In genomic region chr2:57936216-57936615, GRCh38 we compare ENCODE assay signal across 21 cellular contexts.
DNase-seq lines count a peak whose midpoint lies in the region; ATAC-seq lines count a peak whose summit lies in the region.
"Had no signal": no experiment of that assay in that cellular context is flagged by ENCODE, and none has a peak within 500 bp of the region (broad histone marks: within the 10 kb centered on the region; RNA-seq: fewer than 3 reads in every experiment).

No MANE protein-coding gene starts in this region.

- no peaks in the 10 kb centered on the region for H3K9me2 ChIP-seq in GM23248 (ENCODE audit: insufficient read depth)

- no peak overlapping the region for H3K9ac ChIP-seq in GM23248
- no peak overlapping the region for H3K9ac ChIP-seq in adipocyte (ENCODE audit: low read length)
- H3K9ac ChIP-seq: BLaER1 had no signal

- H3K9me3 ChIP-seq in GM23248 (ENCODE audit: low read depth): peaks cover 7% of the 10 kb centered on the region
- peaks cover 34% of the 10 kb centered on the region for H3K9me3 ChIP-seq in adipocyte (ENCODE audit: control insufficient read depth, low read length)

- H3K4me1 ChIP-seq in GM23248 (ENCODE audit: insufficient read depth): peaks cover 17% of the 10 kb centered on the region
- H3K4me1 ChIP-seq in adipocyte (ENCODE audit: control insufficient read depth, insufficient read depth, low read length): no peaks in the 10 kb centered on the region
- H3K4me1 ChIP-seq: BLaER1 had no signal

- H2AFZ ChIP-seq in GM23248: no peak overlapping the region

- H3K27ac ChIP-seq in GM23248: no peak overlapping the region
- H3K27ac ChIP-seq: BLaER1, HL-60 had no signal

- no peak for ATAC-seq in GM21717 (IDR thresholded peaks at IDR 0.05; ENCODE audit: unreplicated experiment)
- ATAC-seq: SK-N-SH treated with all-trans-retinoic acid at 6 μM for 48 hours had no signal

- peak overlapping the region; percentile 20 for H3K4me2 ChIP-seq in GM23248 (ENCODE audit: unreplicated experiment)
- H3K4me2 ChIP-seq: BLaER1 had no signal

- H3K79me2 ChIP-seq in GM23248 (ENCODE audit: insufficient read depth): no peaks in the 10 kb centered on the region

- no peak overlapping the region for H3K4me3 ChIP-seq in GM23248
- no peak overlapping the region for H3K4me3 ChIP-seq in adipocyte (ENCODE audit: low read length)
- H3K4me3 ChIP-seq: BLaER1 had no signal

- intact Hi-C loops in posterior cingulate gyrus (cut with DNase I): no loop called here

- WGBS in GM23248 (ENCODE audit: low coverage in 1 of 2, low lambda C conversion rate in 2 of 2, missing lambda C conversion rate in 2 of 2), 2 experiments: 8% methylated on average over 1 of the region's 1 CpG

- in situ Hi-C loops in GM23248 (cut with MboI): no loop called here

- H4K20me1 ChIP-seq in GM23248 (ENCODE audit: insufficient read depth): no peaks in the 10 kb centered on the region
- H4K20me1 ChIP-seq: BLaER1 had no signal

- H3K36me3 ChIP-seq in GM23248 (ENCODE audit: low read depth) (no peaks in the 10 kb centered on the region), adipocyte (ENCODE audit: control insufficient read depth, insufficient read depth, low read length, severe bottlenecking) (no peaks in the 10 kb centered on the region)
- H3K36me3 ChIP-seq: BLaER1 had no signal

- no peaks in the 10 kb centered on the region for H3K27me3 ChIP-seq in GM23248 (replicated peaks; ENCODE audit: insufficient read depth)
- H3K27me3 ChIP-seq in adipocyte (replicated peaks; ENCODE audit: control insufficient read depth, insufficient read depth, low read length): no peaks in the 10 kb centered on the region
- H3K27me3 ChIP-seq: BLaER1 had no signal

- peak; percentile 5 for DNase-seq in AG08396 (ENCODE audit: low spot score)
- DNase-seq in GM23248: peak; percentile 78
- peak; percentile 12 for DNase-seq in adipocyte (ENCODE audit: low read depth)
- peak; percentile 4 for DNase-seq in fibroblast of gingiva (ENCODE audit: low read depth)
- DNase-seq in posterior cingulate gyrus: no peak
- no peak for DNase-seq in activated CD4-positive, alpha-beta T cell treated with anti-CD3 and anti-CD28 coated beads for 1 hour
- no peak for DNase-seq in NCI-H2227 (lab: John Stamatoyannopoulos, UW; ENCODE audit: unreplicated experiment)
- DNase-seq: 8988T; CD8-positive, alpha-beta memory T cell; DMS53; H7; Kasumi-1; NCI-H1105 treated with DMSO at 0.1 percent for 48 hours; NCI-H1694; NCI-H2081 treated with DMSO at 0.1 percent for 48 hours; NCI-H748 treated with DMSO at 0.1 percent for 48 hours; SIG-M5 had no signal

- no peaks in the 10 kb centered on the region; the same call in 1 of the 2 replicates for H3F3A ChIP-seq in GM23248 (ENCODE audit: insufficient read depth)

Comparison
In these comparisons a context has a peak if more than half of its experiments do, and no peak if none do; other contexts are left out.
1. DNase-seq: peak in AG08396 (single experiment), GM23248 (single experiment), adipocyte (single experiment) and fibroblast of gingiva (single experiment); none in posterior cingulate gyrus (0 of 10), activated CD4-positive, alpha-beta T cell treated with anti-CD3 and anti-CD28 coated beads for 1 hour (single experiment) and NCI-H2227 (single experiment).